21 cellular contexts compared by ENCODE assay signal in the genomic region with DNA sequence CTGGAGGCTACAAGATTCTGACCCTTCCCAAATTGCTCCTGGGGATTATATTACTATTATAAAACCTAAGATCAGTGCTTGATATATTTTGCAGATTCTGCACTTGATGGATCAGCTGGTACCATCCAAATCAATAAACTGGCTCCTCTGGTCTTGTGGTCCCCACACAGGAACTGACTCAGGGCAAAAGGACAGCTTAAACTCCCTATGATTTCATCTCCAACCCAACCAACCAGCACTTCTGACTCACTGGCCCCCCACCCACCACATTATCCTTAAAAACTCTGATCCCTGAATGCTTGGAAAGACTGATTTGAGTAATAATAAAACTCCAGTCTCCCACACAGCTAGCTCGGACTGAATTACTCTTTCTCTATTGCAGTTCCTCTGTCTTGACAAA.
"Had no signal": no experiment of that assay in that cellular context is flagged by ENCODE, and none has a peak within 500 bp of the region (broad histone marks: within the 10 kb centered on the region; RNA-seq: fewer than 3 reads in every experiment).

No MANE protein-coding gene starts in this region.

- H3K9me3 ChIP-seq: gastroesophageal sphincter, left lung, mucosa of descending colon, neutrophil, pancreas, right lobe of liver, thoracic aorta, tibial nerve, upper lobe of left lung had no signal

- H3K4me1 ChIP-seq: esophagus muscularis mucosa, foreskin keratinocyte, gastroesophageal sphincter, left lung, right lobe of liver, tibial nerve, upper lobe of left lung had no signal

- DNase-seq: dermis blood vessel endothelial cell; effector memory CD4-positive, alpha-beta T cell; foreskin keratinocyte; left cardiac atrium; left lung; mesenchymal stem cell; mucosa of descending colon; naive B cell; pancreas; right lobe of liver; stimulated activated CD4-positive, alpha-beta T cell treated with anti-CD3 and anti-CD28 coated beads, Interleukin-2, amount 100 ng/mL, for 24 hours; stimulated activated CD4-positive, alpha-beta T cell treated with anti-CD3 and anti-CD28 coated beads, Interleukin-4, amount 100 ng/mL, for 24 hours; upper lobe of left lung had no signal

- H3K27me3 ChIP-seq: esophagus muscularis mucosa, foreskin keratinocyte, left lung, neutrophil, pancreas, right lobe of liver, tibial nerve, upper lobe of left lung had no signal

- H3K36me3 ChIP-seq: esophagus muscularis mucosa, gastroesophageal sphincter, left lung, neutrophil, pancreas, right lobe of liver, thoracic aorta, tibial nerve, upper lobe of left lung had no signal

- H3K27ac ChIP-seq: coronary artery, esophagus muscularis mucosa, foreskin keratinocyte, gastroesophageal sphincter, left lung, neutrophil, pancreas, right lobe of liver, thoracic aorta, tibial nerve, upper lobe of left lung had no signal

- H3K4me3 ChIP-seq: coronary artery, esophagus muscularis mucosa, gastroesophageal sphincter, left lung, mucosa of descending colon, pancreas, right lobe of liver, thoracic aorta, tibial nerve, upper lobe of left lung had no signal

- ATAC-seq: foreskin keratinocyte; gastroesophageal sphincter; left cardiac atrium; left lung; mucosa of descending colon; natural killer cell treated with Interleukin-12 subunit alpha and Interleukin-12 subunit beta and Interleukin-15 and Interleukin-18, amount 100 ng/mL, for 72 hours; pancreas; right lobe of liver; stimulated activated memory B cell treated with anti-CD40 and anti-IgM and Interleukin-4, amounts not matched to agents 10 μg/mL and 1 μg/mL and 100 μg/mL, for 72 hours had no signal
